ENCODE assay signal across 8 cellular contexts in genomic region chr1:149899460-149900284, GRCh38. TPM values are rescaled to one million over a fixed set of nuclear protein-coding genes. Genes with fewer than 3 reads are reported as not detected.
DNase-seq lines count a peak whose midpoint lies in the region; ATAC-seq and TF ChIP-seq lines count a peak whose summit lies in the region.

TSS of gene BOLA1 (plus strand) at chr1:149899568. CDS start at chr1:149900060, 492 bp downstream.

- H3K4me1 Mint-ChIP-seq in T-helper 1 cell treated with Interleukin-12 subunit alpha and Interleukin-12 subunit beta and Interleukin-4 antibody, amounts not matched to agents 30 μg/mL and 1 μg/mL, for 36 hours (ENCODE audit: low read depth): peaks cover 17% of the 10 kb centered on the region

- ATAC-seq in HG02678 (IDR thresholded peaks at IDR 0.05; ENCODE audit: unreplicated experiment) (peak; percentile 99), heart right ventricle (peak; percentile 98 to 100 (median 100)), upper lobe of left lung (ENCODE audit: low FRiP score in 2 of 2) (peak; percentile 97 to 100)

- H3K27ac Mint-ChIP-seq in T-helper 1 cell treated with Interleukin-12 subunit alpha and Interleukin-12 subunit beta and Interleukin-4 antibody, amounts not matched to agents 30 μg/mL and 1 μg/mL, for 36 hours: peak within 1 kb of the TSS; percentile 86

- WGBS in heart right ventricle, 2 donors: 3 to 5% methylated on average over 65 of the region's 65 CpGs
- WGBS in upper lobe of left lung, 2 donors: 0 to 8% methylated on average over 1 to 52 of the region's 65 CpGs

- H3K27ac ChIP-seq in heart right ventricle: peak within 1 kb of the TSS; percentile 63 to 92 (median 87)
- H3K27ac ChIP-seq in upper lobe of left lung: peak within 1 kb of the TSS; percentile 86 to 91 (median 88)

- no peaks in the 10 kb centered on the region for H3K27me3 ChIP-seq in heart right ventricle
- no peaks in the 10 kb centered on the region for H3K27me3 ChIP-seq in upper lobe of left lung

- H3K36me3 Mint-ChIP-seq in T-helper 1 cell treated with Interleukin-12 subunit alpha and Interleukin-12 subunit beta and Interleukin-4 antibody, amounts not matched to agents 30 μg/mL and 1 μg/mL, for 36 hours (ENCODE audit: low read depth): peaks cover 10% of the 10 kb centered on the region

- H3K4me3 ChIP-seq in heart right ventricle (peak within 1 kb of the TSS; percentile 36 to 76 (median 64)), upper lobe of left lung (peak within 1 kb of the TSS; percentile 35 to 64 (median 55))

- intact Hi-C loops in heart right ventricle (cut with DNase I) (loop anchor here in 4 of 10 donors (5.0 to 10.0 kb wide), 5 partner anchors 33 to 155 kb away; partner anchors contain the start of gene MTMR11 (in 1 of the 4)), posterior vena cava (cut with DNase I) (no loop called here)

- TF ChIP-seq CTCF in GM10266 (IDR thresholded peaks at IDR 0.05; ENCODE audit: control insufficient read depth, insufficient read depth, low read depth, missing control alignments): no peak
- TF ChIP-seq CTCF in heart right ventricle (IDR thresholded peaks at IDR 0.05): no peak
- TF ChIP-seq CTCF in upper lobe of left lung (IDR thresholded peaks at IDR 0.05): peak in 1 of 6 experiments; percentile 10

- TF ChIP-seq EP300 in upper lobe of left lung (IDR thresholded peaks at IDR 0.05): no peak

- peak; percentile 93 for DNase-seq in GM10266 (ENCODE audit: extremely low spot score)
- peak; percentile 69 for DNase-seq in NCI-H1417 treated with DMSO at 0.1 percent for 48 hours (lab: John Stamatoyannopoulos, UW)
- peak; percentile 82 for DNase-seq in amniotic stem cell (lab: John Stamatoyannopoulos, UW)
- peak; percentile 92 to 95 for DNase-seq in heart right ventricle
- peak; percentile 98 for DNase-seq in posterior vena cava (ENCODE audit: low spot score)
- DNase-seq in upper lobe of left lung: peak; percentile 89 to 96

- H3K36me3 ChIP-seq in heart right ventricle (no peaks in the 10 kb centered on the region), upper lobe of left lung (no peaks in the 10 kb centered on the region)

- peak in 3 of 4 donors; percentile 78 to 86 (median 84) for TF ChIP-seq POLR2A in upper lobe of left lung (IDR thresholded peaks at IDR 0.05)

- H3K4me1 ChIP-seq in heart right ventricle (peaks cover 4 to 15% (median 10%) of the 10 kb centered on the region in 9 donors), upper lobe of left lung (peaks cover 5 to 12% (median 10%) of the 10 kb centered on the region in 4 donors)

- no peaks in the 10 kb centered on the region for H3K27me3 Mint-ChIP-seq in T-helper 1 cell treated with Interleukin-12 subunit alpha and Interleukin-12 subunit beta and Interleukin-4 antibody, amounts not matched to agents 30 μg/mL and 1 μg/mL, for 36 hours (ENCODE audit: low read depth)

- no peaks in the 10 kb centered on the region for H3K9me3 Mint-ChIP-seq in T-helper 1 cell treated with Interleukin-12 subunit alpha and Interleukin-12 subunit beta and Interleukin-4 antibody, amounts not matched to agents 30 μg/mL and 1 μg/mL, for 36 hours

- H3K9me3 ChIP-seq in heart right ventricle: no peaks in the 10 kb centered on the region
- H3K9me3 ChIP-seq in upper lobe of left lung: no peaks in the 10 kb centered on the region

- peak within 1 kb of the TSS; percentile 84 for H3K4me3 Mint-ChIP-seq in T-helper 1 cell treated with Interleukin-12 subunit alpha and Interleukin-12 subunit beta and Interleukin-4 antibody, amounts not matched to agents 30 μg/mL and 1 μg/mL, for 36 hours

RNA-seq across cellular contexts. Expression of gene BOLA1, which starts in this region (rescaled TPM):
- total RNA-seq in heart right ventricle: 10 to 100 TPM; 12.9 to 20.0 (median 15.8) TPM
- 10 to 100 TPM; 22.7 to 33.6 TPM for polyA plus RNA-seq in heart right ventricle
- 10 to 100 TPM; 10.7 to 11.4 TPM for total RNA-seq in posterior vena cava
- total RNA-seq in upper lobe of left lung: 10 to 100 TPM; 11.1 to 23.0 (median 14.5) TPM

Comparison
In these comparisons a context has a peak if more than half of its experiments do, and no peak if none do; other contexts are left out.
1. Peak in every context shown above with its lines: DNase-seq, ATAC-seq, H3K4me3 ChIP-seq and H3K27ac ChIP-seq.